In the genomic region with DNA sequence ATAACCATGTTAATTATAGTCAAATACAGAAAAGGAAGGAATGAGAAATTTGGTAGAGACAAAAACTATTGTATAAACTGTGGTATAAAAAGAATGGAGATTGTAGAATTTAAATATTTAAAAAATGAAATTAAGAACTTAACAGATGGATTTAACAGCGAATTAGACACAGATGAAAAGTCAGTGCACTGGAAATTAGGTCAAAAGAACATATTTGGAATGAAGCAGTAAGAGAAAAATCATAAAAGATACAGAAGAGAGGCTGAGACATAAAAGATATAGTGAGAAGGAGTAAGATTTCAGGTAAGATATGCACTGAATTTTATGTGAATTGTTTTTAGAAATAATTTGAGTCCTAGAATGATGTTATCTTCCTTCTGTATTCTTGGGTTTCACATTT, we compare ENCODE assay signal across 7 cellular contexts.
"Had no signal": no experiment of that assay in that cellular context is flagged by ENCODE, and none has a peak within 500 bp of the region (broad histone marks: within the 10 kb centered on the region; RNA-seq: fewer than 3 reads in every experiment).

No MANE protein-coding gene starts in this region.

- H2AFZ ChIP-seq: GM23338 had no signal

- H3K4me1 Mint-ChIP-seq: GM23338, H9 had no signal

- H3K4me2 ChIP-seq: GM23338 had no signal

- DNase-seq: H9, HCEC 1CT, IMR-90 had no signal

- H3K9me3 Mint-ChIP-seq: GM23338, H9 had no signal

- H3K4me3 Mint-ChIP-seq: GM23338, H9 had no signal

- H3K4me3 ChIP-seq: GM23338 had no signal

- H3K27ac Mint-ChIP-seq: GM23338, H9 had no signal

- ATAC-seq: GM23338 had no signal

- FAIRE-seq: H1, H54, HTR-8/SVneo had no signal
